ENCODE assay signal across 21 cellular contexts in genomic region chr6:143160008-143160407, GRCh38.
"Had no signal": no experiment of that assay in that cellular context is flagged by ENCODE, and none has a peak within 500 bp of the region (broad histone marks: within the 10 kb centered on the region; RNA-seq: fewer than 3 reads in every experiment).

No MANE protein-coding gene starts in this region.

- H3K4me3 ChIP-seq: body of pancreas, esophagus squamous epithelium, lower lobe of right lung, skin epidermis had no signal

- H3K27me3 ChIP-seq: body of pancreas, esophagus squamous epithelium had no signal

- H3K4me3 Mint-ChIP-seq: activated B cell treated with CpG ODN at 0.5 μM for 24 hours; activated CD4-positive, alpha-beta T cell treated with anti-CD3 and anti-CD28 coated beads, Interleukin-2, amount 10 ng/mL, durations not matched to agents 24 days and 14 days; activated CD8-positive, alpha-beta T cell treated with anti-CD3 and anti-CD28 coated beads, Interleukin-2, amount 10 ng/mL, durations not matched to agents 7 days and 5 days; activated naive CD8-positive, alpha-beta T cell treated with anti-CD3 and anti-CD28 coated beads, Interleukin-2, amount 10 ng/mL, durations not matched to agents 7 days and 5 days; activated T-cell treated with anti-CD3 and anti-CD28 coated beads, Interleukin-2, amount 50 U/mL, for 24 hours; effector memory CD8-positive, alpha-beta T cell; nephron; stimulated activated naive CD8-positive, alpha-beta T cell treated with anti-CD3 and anti-CD28 coated beads, Interleukin-15, Interleukin-2, amounts not matched to agents 100 ng/mL and 50 ng/mL, for 24 hours had no signal

- H3K9me3 Mint-ChIP-seq: activated B cell treated with CpG ODN at 0.5 μM for 24 hours; activated CD4-positive, alpha-beta T cell treated with anti-CD3 and anti-CD28 coated beads, Interleukin-2, amount 10 ng/mL, durations not matched to agents 24 days and 14 days; activated T-cell treated with anti-CD3 and anti-CD28 coated beads, Interleukin-2, amount 50 U/mL, for 24 hours; activated T-helper 2 cell treated with anti-CD3 and anti-CD28 coated beads, Interferon-gamma antibody, Interleukin-2, Interleukin-4, amounts not matched to agents 10 μg/mL and 5 μg/mL and 100 μg/mL, durations not matched to agents 14 hours and 24 hours and 36 hours; effector memory CD8-positive, alpha-beta T cell; nephron; stimulated activated naive CD8-positive, alpha-beta T cell treated with anti-CD3 and anti-CD28 coated beads, Interleukin-15, Interleukin-2, amounts not matched to agents 100 ng/mL and 50 ng/mL, for 24 hours had no signal

- ATAC-seq: activated CD8-positive, alpha-beta T cell treated with anti-CD3 and anti-CD28 coated beads, Interleukin-2, amount 10 ng/mL, durations not matched to agents 7 days and 5 days; body of pancreas; effector memory CD8-positive, alpha-beta T cell; lower lobe of right lung had no signal

- H3K27ac Mint-ChIP-seq: activated B cell treated with CpG ODN at 0.5 μM for 24 hours; activated CD4-positive, alpha-beta T cell treated with anti-CD3 and anti-CD28 coated beads, Interleukin-2, amount 10 ng/mL, durations not matched to agents 24 days and 14 days; activated CD8-positive, alpha-beta T cell treated with anti-CD3 and anti-CD28 coated beads, Interleukin-2, amount 10 ng/mL, durations not matched to agents 7 days and 5 days; activated naive CD8-positive, alpha-beta T cell treated with anti-CD3 and anti-CD28 coated beads, Interleukin-2, amount 10 ng/mL, durations not matched to agents 7 days and 5 days; activated T-cell treated with anti-CD3 and anti-CD28 coated beads, Interleukin-2, amount 50 U/mL, for 24 hours; activated T-helper 2 cell treated with anti-CD3 and anti-CD28 coated beads, Interferon-gamma antibody, Interleukin-2, Interleukin-4, amounts not matched to agents 10 μg/mL and 5 μg/mL and 100 μg/mL, durations not matched to agents 14 hours and 24 hours and 36 hours; effector memory CD8-positive, alpha-beta T cell; nephron; stimulated activated naive CD8-positive, alpha-beta T cell treated with anti-CD3 and anti-CD28 coated beads, Interleukin-15, Interleukin-2, amounts not matched to agents 100 ng/mL and 50 ng/mL, for 24 hours had no signal

- H3K27ac ChIP-seq: body of pancreas, esophagus squamous epithelium, lower lobe of right lung, skin epidermis had no signal

- H3K4me1 ChIP-seq: body of pancreas had no signal

- H3K36me3 ChIP-seq: esophagus squamous epithelium, lower lobe of right lung had no signal

- DNase-seq: activated B cell treated with CpG ODN at 0.5 μM for 24 hours; activated CD4-positive, alpha-beta T cell treated with anti-CD3 and anti-CD28 coated beads, Interleukin-2, amount 10 ng/mL, durations not matched to agents 24 days and 14 days; activated CD8-positive, alpha-beta T cell treated with anti-CD3 and anti-CD28 coated beads, Interleukin-2, amount 10 ng/mL, durations not matched to agents 7 days and 5 days; activated naive CD4-positive, alpha-beta T cell treated with Interleukin-2 at 50 U/mL for 16 hours; activated naive CD8-positive, alpha-beta T cell treated with anti-CD3 and anti-CD28 coated beads, Interleukin-2, amount 10 ng/mL, durations not matched to agents 7 days and 5 days; activated T-cell treated with anti-CD3 and anti-CD28 coated beads, Interleukin-2, amount 50 U/mL, for 24 hours; amygdala; body of pancreas; effector memory CD8-positive, alpha-beta T cell; esophagus squamous epithelium; foreskin fibroblast; hippocampal formation; islet precursor cell; lower lobe of right lung; midbrain; posterior cingulate gyrus; trophoblast cell had no signal

- H3K27me3 Mint-ChIP-seq: activated B cell treated with CpG ODN at 0.5 μM for 24 hours; activated CD4-positive, alpha-beta T cell treated with anti-CD3 and anti-CD28 coated beads, Interleukin-2, amount 10 ng/mL, durations not matched to agents 24 days and 14 days; activated naive CD8-positive, alpha-beta T cell treated with anti-CD3 and anti-CD28 coated beads, Interleukin-2, amount 10 ng/mL, durations not matched to agents 7 days and 5 days; activated T-cell treated with anti-CD3 and anti-CD28 coated beads, Interleukin-2, amount 50 U/mL, for 24 hours; effector memory CD8-positive, alpha-beta T cell; stimulated activated naive CD8-positive, alpha-beta T cell treated with anti-CD3 and anti-CD28 coated beads, Interleukin-15, Interleukin-2, amounts not matched to agents 100 ng/mL and 50 ng/mL, for 24 hours had no signal

- H3K4me1 Mint-ChIP-seq: activated B cell treated with CpG ODN at 0.5 μM for 24 hours; activated CD4-positive, alpha-beta T cell treated with anti-CD3 and anti-CD28 coated beads, Interleukin-2, amount 10 ng/mL, durations not matched to agents 24 days and 14 days; nephron had no signal
